Comparison of ENCODE assay signal across 15 cellular contexts in genomic region chr10:63257784-63258183, GRCh38.
DNase-seq lines count a peak whose midpoint lies in the region; ATAC-seq and TF ChIP-seq lines count a peak whose summit lies in the region.
"Had no signal": no experiment of that assay in that cellular context is flagged by ENCODE, and none has a peak within 500 bp of the region (broad histone marks: within the 10 kb centered on the region; RNA-seq: fewer than 3 reads in every experiment).

No MANE protein-coding gene starts in this region.

- peak overlapping the region in 1 of 8 donors; percentile 56 for H3K4me3 ChIP-seq in spleen
- H3K4me3 ChIP-seq: Peyer's patch had no signal

- 64 to 79% (median 69%) methylated on average over 2 of the region's 2 CpGs for WGBS in spleen, 5 donors

- H3K27ac ChIP-seq in spleen = peak overlapping the region in 6 of 8 donors; percentile 41 to 98 (median 82)

- POLR2A ChIA-PET in activated CD4-positive, alpha-beta T cell treated with anti-CD3 and anti-CD28 coated beads for 36 hours (lab: Charles Lee) = no interaction called here

- TF ChIP-seq CTCF in brain (conservative IDR thresholded peaks at IDR 0.05) = no peak
- no peak for TF ChIP-seq CTCF in spleen (IDR thresholded peaks at IDR 0.05 in 8 of 11, conservative IDR thresholded peaks at IDR 0.05 in 3 of 11)

- no peak for TF ChIP-seq POLR2A in spleen (IDR thresholded peaks at IDR 0.05)

- peaks cover 3% of the 10 kb centered on the region for H3K9me3 Mint-ChIP-seq in activated CD4-positive, alpha-beta T cell treated with anti-CD3 and anti-CD28 coated beads, Interleukin-2, amount 10 ng/mL, durations not matched to agents 24 days and 14 days
- H3K9me3 Mint-ChIP-seq in activated CD4-positive, alpha-beta T cell treated with anti-CD3 and anti-CD28 coated beads for 36 hours (ENCODE audit: low read depth) = no peaks in the 10 kb centered on the region
- H3K9me3 Mint-ChIP-seq in IgD-negative memory B cell (no peaks in the 10 kb centered on the region), brain (peaks cover 0 to 3% (median 0%) of the 10 kb centered on the region in 5 experiments)
- H3K9me3 Mint-ChIP-seq in activated T-helper 2 cell treated with anti-CD3 and anti-CD28 coated beads, Interferon-gamma antibody, Interleukin-2, Interleukin-4, amounts not matched to agents 10 μg/mL and 5 μg/mL and 100 μg/mL, durations not matched to agents 14 hours and 24 hours and 36 hours = no peaks in the 10 kb centered on the region

- H3K4me1 Mint-ChIP-seq in activated CD4-positive, alpha-beta T cell treated with anti-CD3 and anti-CD28 coated beads, Interleukin-2, amount 10 ng/mL, durations not matched to agents 24 days and 14 days = peaks cover 54% of the 10 kb centered on the region
- H3K4me1 Mint-ChIP-seq in activated CD4-positive, alpha-beta T cell treated with anti-CD3 and anti-CD28 coated beads for 36 hours = peaks cover 84% of the 10 kb centered on the region
- H3K4me1 Mint-ChIP-seq in IgD-negative memory B cell (peaks cover 60 to 73% (median 70%) of the 10 kb centered on the region in 3 donors), brain (peaks cover 89% of the 10 kb centered on the region)
- H3K4me1 Mint-ChIP-seq in activated T-helper 2 cell treated with anti-CD3 and anti-CD28 coated beads, Interferon-gamma antibody, Interleukin-2, Interleukin-4, amounts not matched to agents 10 μg/mL and 5 μg/mL and 100 μg/mL, durations not matched to agents 14 hours and 24 hours and 36 hours (ENCODE audit: low read depth) = peaks cover 62% of the 10 kb centered on the region

- DNase-seq in activated CD4-positive, alpha-beta T cell treated with anti-CD3 and anti-CD28 coated beads, Interleukin-2, amount 10 ng/mL, durations not matched to agents 24 days and 14 days = no peak
- no peak for DNase-seq in activated CD4-positive, alpha-beta T cell treated with anti-CD3 and anti-CD28 coated beads for 36 hours
- no peak for DNase-seq in spleen
- no peak for DNase-seq in activated T-helper 2 cell treated with anti-CD3 and anti-CD28 coated beads, Interferon-gamma antibody, Interleukin-2, Interleukin-4, amounts not matched to agents 10 μg/mL and 5 μg/mL and 100 μg/mL, durations not matched to agents 14 hours and 24 hours and 36 hours (ENCODE audit: low spot score)
- no peak for DNase-seq in activated CD4-positive, CD25-positive, alpha-beta regulatory T cell treated with anti-CD3 and anti-CD28 coated beads, Interleukin-2, amount 50 U/mL, for 72 hours
- DNase-seq: activated T-cell treated with anti-CD3 and anti-CD28 coated beads for 4 hours, amygdala, midbrain, NCI-H187, NCI-H526, Peyer's patch had no signal

- CTCF ChIA-PET in activated CD4-positive, alpha-beta T cell treated with anti-CD3 and anti-CD28 coated beads for 36 hours (lab: Charles Lee) = interaction anchor here (0.9 to 2.5 kb wide), 5 partner anchors 10 to 70 kb away, joined by 3 to 10 read pairs (median 4); no protein-coding TSS in a partner anchor

- H3K4me3 Mint-ChIP-seq in activated CD4-positive, alpha-beta T cell treated with anti-CD3 and anti-CD28 coated beads, Interleukin-2, amount 10 ng/mL, durations not matched to agents 24 days and 14 days = no peak overlapping the region
- H3K4me3 Mint-ChIP-seq in activated CD4-positive, alpha-beta T cell treated with anti-CD3 and anti-CD28 coated beads for 36 hours = no peak overlapping the region
- H3K4me3 Mint-ChIP-seq in IgD-negative memory B cell (peak overlapping the region in 3 of 4 donors; percentile 4 to 95 (median 75)), brain (peak overlapping the region in 2 of 5 experiments; percentile 53 to 54)
- H3K4me3 Mint-ChIP-seq in activated T-helper 2 cell treated with anti-CD3 and anti-CD28 coated beads, Interferon-gamma antibody, Interleukin-2, Interleukin-4, amounts not matched to agents 10 μg/mL and 5 μg/mL and 100 μg/mL, durations not matched to agents 14 hours and 24 hours and 36 hours (ENCODE audit: low read depth) = no peak overlapping the region

- no peaks in the 10 kb centered on the region for H3K9me3 ChIP-seq in spleen
- H3K9me3 ChIP-seq: Peyer's patch had no signal

- intact Hi-C loops in activated CD4-positive, alpha-beta T cell treated with anti-CD3 and anti-CD28 coated beads, Interleukin-2, amount 10 ng/mL, durations not matched to agents 24 days and 14 days (cut with micrococcal nuclease) = no loop called here
- intact Hi-C loops in activated CD4-positive, alpha-beta T cell treated with anti-CD3 and anti-CD28 coated beads for 36 hours (cut with DNase I, micrococcal nuclease) = no loop called here
- intact Hi-C loops in spleen (cut with DNase I; ENCODE audit: low total_unique reads) = no loop called here
- intact Hi-C loops in activated T-helper 2 cell treated with anti-CD3 and anti-CD28 coated beads, Interferon-gamma antibody, Interleukin-2, Interleukin-4, amounts not matched to agents 10 μg/mL and 5 μg/mL and 100 μg/mL, durations not matched to agents 14 hours and 24 hours and 36 hours (cut with micrococcal nuclease) = loop anchor here (2.0 kb wide), 1 partner anchor 17 kb away; no protein-coding TSS in a partner anchor

- peaks cover 0 to 13% (median 3%) of the 10 kb centered on the region in 6 donors for H3K36me3 ChIP-seq in spleen
- H3K36me3 ChIP-seq: Peyer's patch had no signal

- no peaks in the 10 kb centered on the region for H3K27me3 ChIP-seq in spleen (replicated peaks in 1 of 7)
- H3K27me3 ChIP-seq: Peyer's patch had no signal

- H3K36me3 Mint-ChIP-seq in activated CD4-positive, alpha-beta T cell treated with anti-CD3 and anti-CD28 coated beads, Interleukin-2, amount 10 ng/mL, durations not matched to agents 24 days and 14 days (ENCODE audit: low read depth) = peaks cover 49% of the 10 kb centered on the region
- H3K36me3 Mint-ChIP-seq in activated CD4-positive, alpha-beta T cell treated with anti-CD3 and anti-CD28 coated beads for 36 hours (ENCODE audit: low read depth) = peaks cover 41% of the 10 kb centered on the region
- H3K36me3 Mint-ChIP-seq in IgD-negative memory B cell = peaks cover 6% of the 10 kb centered on the region
- peaks cover 81% of the 10 kb centered on the region for H3K36me3 Mint-ChIP-seq in brain
- peaks cover 63% of the 10 kb centered on the region for H3K36me3 Mint-ChIP-seq in activated T-helper 2 cell treated with anti-CD3 and anti-CD28 coated beads, Interferon-gamma antibody, Interleukin-2, Interleukin-4, amounts not matched to agents 10 μg/mL and 5 μg/mL and 100 μg/mL, durations not matched to agents 14 hours and 24 hours and 36 hours (ENCODE audit: low read depth)

- H3K27ac Mint-ChIP-seq in activated CD4-positive, alpha-beta T cell treated with anti-CD3 and anti-CD28 coated beads, Interleukin-2, amount 10 ng/mL, durations not matched to agents 24 days and 14 days = peak overlapping the region; percentile 8
- H3K27ac Mint-ChIP-seq in activated CD4-positive, alpha-beta T cell treated with anti-CD3 and anti-CD28 coated beads for 36 hours = no peak overlapping the region
- H3K27ac Mint-ChIP-seq in IgD-negative memory B cell (peak overlapping the region in 2 of 3 donors; percentile 47 to 82), brain (peak overlapping the region in 3 of 5 experiments; percentile 1 to 39 (median 32))
- no peak overlapping the region for H3K27ac Mint-ChIP-seq in activated T-helper 2 cell treated with anti-CD3 and anti-CD28 coated beads, Interferon-gamma antibody, Interleukin-2, Interleukin-4, amounts not matched to agents 10 μg/mL and 5 μg/mL and 100 μg/mL, durations not matched to agents 14 hours and 24 hours and 36 hours

- no peak for ATAC-seq in activated CD4-positive, alpha-beta T cell treated with anti-CD3 and anti-CD28 coated beads for 36 hours
- no peak for ATAC-seq in GM21528 (IDR thresholded peaks at IDR 0.05; ENCODE audit: low FRiP score, unreplicated experiment)
- ATAC-seq: activated CD4-positive, CD25-positive, alpha-beta regulatory T cell treated with anti-CD3 and anti-CD28 coated beads, Interleukin-2, amount 50 U/mL, for 24 hours had no signal

- no peaks in the 10 kb centered on the region for H3K27me3 Mint-ChIP-seq in activated CD4-positive, alpha-beta T cell treated with anti-CD3 and anti-CD28 coated beads, Interleukin-2, amount 10 ng/mL, durations not matched to agents 24 days and 14 days
- H3K27me3 Mint-ChIP-seq in activated CD4-positive, alpha-beta T cell treated with anti-CD3 and anti-CD28 coated beads for 36 hours = no peaks in the 10 kb centered on the region
- H3K27me3 Mint-ChIP-seq in IgD-negative memory B cell (no peaks in the 10 kb centered on the region), brain (no peaks in the 10 kb centered on the region)
- H3K27me3 Mint-ChIP-seq in activated T-helper 2 cell treated with anti-CD3 and anti-CD28 coated beads, Interferon-gamma antibody, Interleukin-2, Interleukin-4, amounts not matched to agents 10 μg/mL and 5 μg/mL and 100 μg/mL, durations not matched to agents 14 hours and 24 hours and 36 hours (ENCODE audit: low read depth) = no peaks in the 10 kb centered on the region

- peaks cover 71 to 100% (median 98%) of the 10 kb centered on the region in 6 donors for H3K4me1 ChIP-seq in spleen

Comparison
In these comparisons a context has a peak if more than half of its experiments do, and no peak if none do; other contexts are left out.
1. H3K27ac Mint-ChIP-seq: peak in activated CD4-positive, alpha-beta T cell treated with anti-CD3 and anti-CD28 coated beads, Interleukin-2, amount 10 ng/mL, durations not matched to agents 24 days and 14 days (single experiment), IgD-negative memory B cell (2 of 3) and brain (3 of 5); none in activated CD4-positive, alpha-beta T cell treated with anti-CD3 and anti-CD28 coated beads for 36 hours (single experiment) and activated T-helper 2 cell treated with anti-CD3 and anti-CD28 coated beads, Interferon-gamma antibody, Interleukin-2, Interleukin-4, amounts not matched to agents 10 μg/mL and 5 μg/mL and 100 μg/mL, durations not matched to agents 14 hours and 24 hours and 36 hours (single experiment).
2. H3K4me3 Mint-ChIP-seq: peak in IgD-negative memory B cell (3 of 4); none in activated CD4-positive, alpha-beta T cell treated with anti-CD3 and anti-CD28 coated beads, Interleukin-2, amount 10 ng/mL, durations not matched to agents 24 days and 14 days (single experiment), activated CD4-positive, alpha-beta T cell treated with anti-CD3 and anti-CD28 coated beads for 36 hours (single experiment) and activated T-helper 2 cell treated with anti-CD3 and anti-CD28 coated beads, Interferon-gamma antibody, Interleukin-2, Interleukin-4, amounts not matched to agents 10 μg/mL and 5 μg/mL and 100 μg/mL, durations not matched to agents 14 hours and 24 hours and 36 hours (single experiment).